In the genomic region with DNA sequence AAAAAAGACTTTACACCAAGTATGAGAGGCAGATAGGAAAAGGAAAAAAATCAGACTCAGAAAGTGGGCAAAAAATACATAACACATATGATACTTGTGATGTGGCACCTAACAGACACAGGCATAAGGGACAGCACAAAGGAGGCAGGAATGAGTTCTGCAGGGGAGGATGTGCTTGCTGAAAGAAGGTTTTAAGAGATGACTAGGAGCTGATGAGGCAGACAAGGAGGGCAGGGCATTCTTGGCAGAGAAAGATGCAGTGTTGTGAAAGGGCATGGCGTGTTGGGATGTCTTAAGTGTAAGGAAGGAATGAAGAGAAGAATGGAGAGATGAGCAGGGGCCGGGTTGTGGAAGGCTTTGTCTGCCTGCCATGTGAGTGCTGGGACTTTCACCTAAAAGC, we compare ENCODE assay signal across 17 cellular contexts. TPM values are rescaled to one million over a fixed set of nuclear protein-coding genes. Genes with fewer than 3 reads are reported as not detected.
DNase-seq lines count a peak whose midpoint lies in the region; TF ChIP-seq lines count a peak whose summit lies in the region.
"Had no signal": no experiment of that assay in that cellular context is flagged by ENCODE, and none has a peak within 500 bp of the region (broad histone marks: within the 10 kb centered on the region; RNA-seq: fewer than 3 reads in every experiment).

No MANE protein-coding gene starts in this region.

- H3K36me3 ChIP-seq in fibroblast of lung (ENCODE audit: control insufficient read depth, insufficient read depth, low read length) = no peaks in the 10 kb centered on the region
- H3K36me3 ChIP-seq: spleen had no signal

- no peak overlapping the region for H3K4me2 ChIP-seq in fibroblast of lung (ENCODE audit: extremely low read depth, insufficient read depth, low read length)

- H3K9me3 ChIP-seq in fibroblast of lung (ENCODE audit: control insufficient read depth, insufficient read depth, low read depth, low read length) = no peaks in the 10 kb centered on the region
- H3K9me3 ChIP-seq: body of pancreas, spleen had no signal

- H3K4me1 ChIP-seq in fibroblast of lung (ENCODE audit: control insufficient read depth, extremely low read depth, insufficient read depth, low read length) = no peaks in the 10 kb centered on the region
- H3K4me1 ChIP-seq: body of pancreas, parathyroid adenoma had no signal

- H3K27me3 ChIP-seq in fibroblast of lung (ENCODE audit: control insufficient read depth, insufficient read depth, low read length) = no peaks in the 10 kb centered on the region
- H3K27me3 ChIP-seq: body of pancreas, spleen had no signal

- peak; percentile 2 for DNase-seq in stimulated activated CD4-positive, alpha-beta T cell treated with anti-CD3 and anti-CD28 coated beads, Interleukin-1b, Interleukin-23, amount 100 ng/mL, for 48 hours
- DNase-seq in stimulated activated CD4-positive, alpha-beta T cell treated with anti-CD3 and anti-CD28 coated beads, Interleukin-4, amount 100 ng/mL, for 24 hours = no peak
- DNase-seq in RPMI7951 (ENCODE audit: low read depth) (peak; percentile 4), fibroblast of lung (ENCODE audit: low read depth in 2 of 2) (peak; percentile 17 to 47), stromal cell of bone marrow (ENCODE audit: low read depth) (peak; percentile 36), DMS79 (lab: John Stamatoyannopoulos, UW) (no peak), NCI-H2227 (lab: John Stamatoyannopoulos, UW; ENCODE audit: unreplicated experiment) (no peak)
- DNase-seq in stimulated activated CD8-positive, alpha-beta memory T cell treated with anti-CD3 and anti-CD28 coated beads, Interleukin-4, amount 100 ng/mL, for 48 hours = no peak
- DNase-seq: ACHN; activated CD8-positive, alpha-beta memory T cell treated with anti-CD3 and anti-CD28 coated beads for 24 hours; activated gamma-delta T cell; body of pancreas; effector CD8-positive, alpha-beta T cell; glutamatergic neuron; NCI-H1092; spleen had no signal

- no peak overlapping the region for H3K4me3 ChIP-seq in fibroblast of lung (replicated peaks in 1 of 4; ENCODE audit: control extremely low read depth in 1 of 4, insufficient read depth in 1 of 4, low read depth in 3 of 4, low read length in 4 of 4)
- H3K4me3 ChIP-seq: body of pancreas, spleen had no signal

- no peak overlapping the region for H2AFZ ChIP-seq in fibroblast of lung (ENCODE audit: low read length)
- H2AFZ ChIP-seq: parathyroid adenoma had no signal

- H3K9ac ChIP-seq in fibroblast of lung (ENCODE audit: insufficient read depth, low read length) = no peak overlapping the region
- H3K9ac ChIP-seq: parathyroid adenoma had no signal

- H3K79me2 ChIP-seq in fibroblast of lung (ENCODE audit: control insufficient read depth, insufficient read depth, low read length) = no peaks in the 10 kb centered on the region
- H3K79me2 ChIP-seq: parathyroid adenoma had no signal

- H3K27ac ChIP-seq in fibroblast of lung (ENCODE audit: insufficient read depth, low read length) = no peak overlapping the region
- H3K27ac ChIP-seq: body of pancreas, parathyroid adenoma, spleen had no signal

- no peak for TF ChIP-seq CTCF in fibroblast of lung (conservative IDR thresholded peaks at IDR 0.05 in 1 of 2, IDR thresholded peaks at IDR 0.05 in 1 of 2; ENCODE audit: low read depth in 1 of 2, low read length in 2 of 2)

- H4K20me1 ChIP-seq in fibroblast of lung (ENCODE audit: control insufficient read depth, extremely low read depth, insufficient read depth, low read length) = no peaks in the 10 kb centered on the region

RNA-seq across cellular contexts. Expression of a gene that starts 49.7 kb away (rescaled TPM):
- total RNA-seq in RPMI7951 (2014; rRNA removed; shearing (Covaris generic)) = 0.59 and 0.60 TPM in 2 replicates
- total RNA-seq in fibroblast of lung = 0.50 and 0.77 TPM in 2 replicates
- 1.6 and 3.7 TPM in 2 replicates for polyA plus RNA-seq in fibroblast of lung
- 0.96 and 1.8 TPM in 2 replicates for polyA plus RNA-seq in fibroblast of lung (2012)
- polyA minus RNA-seq in fibroblast of lung (ENCODE audit: low replicate concordance) = 1.4 and 3.5 TPM in 2 replicates

RNA-seq across cellular contexts. Expression of a gene that starts 50.1 kb away (rescaled TPM):
- under 0.01 and 0.10 TPM in 2 replicates for total RNA-seq in RPMI7951 (2014; rRNA removed; shearing (Covaris generic))
- total RNA-seq in fibroblast of lung = under 0.01 TPM in 2 replicates
- 0.03 and 0.08 TPM in 2 replicates for polyA plus RNA-seq in fibroblast of lung
- not detected in 2 replicates for polyA plus RNA-seq in fibroblast of lung (2012)
- not detected in 2 replicates for polyA minus RNA-seq in fibroblast of lung (ENCODE audit: low replicate concordance)

RNA-seq across cellular contexts. Expression of a gene that starts 50.3 kb away (rescaled TPM):
- total RNA-seq in RPMI7951 (2014; rRNA removed; shearing (Covaris generic)) = 39.7 and 52.7 TPM in 2 replicates
- 40.8 and 42.4 TPM in 2 replicates for total RNA-seq in fibroblast of lung
- 26.5 and 35.6 TPM in 2 replicates for polyA plus RNA-seq in fibroblast of lung
- 25.8 and 28.9 TPM in 2 replicates for polyA plus RNA-seq in fibroblast of lung (2012)
- 1.0 and 4.2 TPM in 2 replicates for polyA minus RNA-seq in fibroblast of lung (ENCODE audit: low replicate concordance)

Comparison
In these comparisons a context has a peak if more than half of its experiments do, and no peak if none do; other contexts are left out.
1. DNase-seq: peak in stimulated activated CD4-positive, alpha-beta T cell treated with anti-CD3 and anti-CD28 coated beads, Interleukin-1b, Interleukin-23, amount 100 ng/mL, for 48 hours (single experiment), RPMI7951 (single experiment), fibroblast of lung (2 of 2) and stromal cell of bone marrow (single experiment); none in stimulated activated CD4-positive, alpha-beta T cell treated with anti-CD3 and anti-CD28 coated beads, Interleukin-4, amount 100 ng/mL, for 24 hours (single experiment), stimulated activated CD8-positive, alpha-beta memory T cell treated with anti-CD3 and anti-CD28 coated beads, Interleukin-4, amount 100 ng/mL, for 48 hours (single experiment), DMS79 (single experiment) and NCI-H2227 (single experiment).